ENCODE assay signal across 20 cellular contexts in genomic region chr11:107593941-107594340, GRCh38. TPM values are rescaled to one million over a fixed set of nuclear protein-coding genes. Genes with fewer than 3 reads are reported as not detected.
A peak's percentile ranks its signal among the peaks of the same experiment; 100 is the strongest.
DNase-seq lines count a peak whose midpoint lies in the region; ATAC-seq, FAIRE-seq and TF ChIP-seq lines count a peak whose summit lies in the region.
"Had no signal": no experiment of that assay in that cellular context is flagged by ENCODE, and none has a peak within 500 bp of the region (broad histone marks: within the 10 kb centered on the region; RNA-seq: fewer than 3 reads in every experiment).

No MANE protein-coding gene starts in this region.

- no peak overlapping the region for H2AFZ ChIP-seq in astrocyte (ENCODE audit: low read depth, low read length)
- H2AFZ ChIP-seq: PC-9 had no signal

- H3K4me1 Mint-ChIP-seq in astrocyte (ENCODE audit: low read depth, unreplicated experiment): no peaks in the 10 kb centered on the region

- peaks cover 58% of the 10 kb centered on the region for H3K27me3 ChIP-seq in astrocyte (ENCODE audit: insufficient read depth, low read length)
- peaks cover 3% of the 10 kb centered on the region for H3K27me3 ChIP-seq in vagina

- H3K4me2 ChIP-seq in astrocyte (ENCODE audit: low read length): no peak overlapping the region
- H3K4me2 ChIP-seq: PC-9 had no signal

- H3K36me3 ChIP-seq in astrocyte (ENCODE audit: insufficient read depth, low read length): no peaks in the 10 kb centered on the region
- no peaks in the 10 kb centered on the region for H3K36me3 ChIP-seq in vagina
- H3K36me3 ChIP-seq: SJSA1 had no signal

- TF ChIP-seq POLR2A in vagina (IDR thresholded peaks at IDR 0.05): no peak

- no peaks in the 10 kb centered on the region for H3K79me2 ChIP-seq in astrocyte (ENCODE audit: insufficient read depth, low read length)

- no peaks in the 10 kb centered on the region for H4K20me1 ChIP-seq in astrocyte (ENCODE audit: insufficient read depth, low read length)

- no peak overlapping the region for H3K4me3 Mint-ChIP-seq in astrocyte (ENCODE audit: unreplicated experiment)

- H3K27me3 Mint-ChIP-seq in astrocyte (ENCODE audit: low read depth, unreplicated experiment): peaks cover 60% of the 10 kb centered on the region

- H3K4me3 ChIP-seq in astrocyte (ENCODE audit: insufficient read depth, low read depth, low read length): no peak overlapping the region
- H3K4me3 ChIP-seq in vagina: no peak overlapping the region
- H3K4me3 ChIP-seq: PC-9, SJSA1 had no signal

- H3K27ac Mint-ChIP-seq in astrocyte (ENCODE audit: unreplicated experiment): peak overlapping the region; percentile 6
- H3K27ac Mint-ChIP-seq: CD14-positive monocyte had no signal

- ATAC-seq in HG03460 (IDR thresholded peaks at IDR 0.05; ENCODE audit: unreplicated experiment): no peak
- ATAC-seq: HCT116 had no signal

- DNase-seq in ELF-1 (ENCODE audit: low read depth, low spot score) (peak; percentile 28), HEK293T (ENCODE audit: extremely low spot score) (peak; percentile 12), astrocyte (ENCODE audit: low read depth) (no peak), left kidney (ENCODE audit: low read depth, low spot score) (peak; percentile 46), vagina (ENCODE audit: extremely low spot score in 2 of 2) (no peak), HuH-7.5 (ENCODE audit: low spot score) (no peak)
- no peak for DNase-seq in stimulated activated naive CD4-positive, alpha-beta T cell treated with Interleukin-2 at 50 U/mL for 16 hours (lab: John Stamatoyannopoulos, UW)
- DNase-seq: DMS53, IMR-90, Kasumi-1, MM.1S, NCI-H1092 treated with DMSO at 0.1 percent for 48 hours, NCI-H1694, NCI-H446 treated with DMSO at 0.1 percent for 48 hours, PC-9 had no signal

- CTCF ChIA-PET in HEK293T (lab: Yijun Ruan, JAX): interaction anchor here (0.5 to 1.5 kb wide), 2 partner anchors 15 to 152 kb away, joined by 3 to 6 read pairs; no protein-coding TSS in a partner anchor

- POLR2A ChIA-PET in HEK293T (lab: Yijun Ruan, JAX): interaction anchor here (0.6 kb wide), 1 partner anchor 9 kb away, joined by 3 read pairs; no protein-coding TSS in a partner anchor

- H3K36me3 Mint-ChIP-seq in astrocyte (ENCODE audit: low read depth, unreplicated experiment): no peaks in the 10 kb centered on the region

- no peak overlapping the region for H3K9ac ChIP-seq in astrocyte (ENCODE audit: low read length)

- TF ChIP-seq CTCF in astrocyte (IDR thresholded peaks at IDR 0.05; ENCODE audit: insufficient read depth, low read depth, low read length) (no peak), vagina (IDR thresholded peaks at IDR 0.05) (no peak)

- no peaks in the 10 kb centered on the region for H3K9me3 Mint-ChIP-seq in astrocyte (ENCODE audit: unreplicated experiment)

- no peaks in the 10 kb centered on the region for H3K9me3 ChIP-seq in astrocyte (ENCODE audit: insufficient read depth, low read depth, low read length)
- H3K9me3 ChIP-seq in vagina: no peaks in the 10 kb centered on the region
- H3K9me3 ChIP-seq: SJSA1 had no signal

- peaks cover 13% of the 10 kb centered on the region for H3K4me1 ChIP-seq in astrocyte (ENCODE audit: insufficient read depth, low read length)
- peaks cover 18% of the 10 kb centered on the region for H3K4me1 ChIP-seq in vagina
- H3K4me1 ChIP-seq: SJSA1 had no signal

- no peak for FAIRE-seq in astrocyte (lab: Jason Lieb, UNC)

- H3K27ac ChIP-seq in astrocyte (ENCODE audit: low read depth, low read length) (no peak overlapping the region), vagina (no peak overlapping the region)
- H3K27ac ChIP-seq: PC-9, SJSA1 had no signal

- intact Hi-C loops in vagina (cut with DNase I): loop anchor here (10.0 kb wide), 1 partner anchor 91 kb away; no protein-coding TSS in a partner anchor

TF ChIP-seq in HEK293T, 16 proteins besides CTCF, POLR2A, EP300 and RAD21:
- no peak for TF ChIP-seq TARDBP (IDR thresholded peaks at IDR 0.05)
- no peak for TF ChIP-seq ZNF384 (IDR thresholded peaks at IDR 0.05)
- no peak for TF ChIP-seq LEF1 (IDR thresholded peaks at IDR 0.05; ENCODE audit: borderline replicate concordance)
- no peak for TF ChIP-seq ARNT (IDR thresholded peaks at IDR 0.05)
- TF ChIP-seq BHLHE40 (IDR thresholded peaks at IDR 0.05; ENCODE audit: borderline replicate concordance): no peak
- no peak for TF ChIP-seq CTBP1 (IDR thresholded peaks at IDR 0.05; ENCODE audit: borderline replicate concordance)
- TF ChIP-seq NFRKB (IDR thresholded peaks at IDR 0.05): no peak
- no peak for TF ChIP-seq FOXK2 (IDR thresholded peaks at IDR 0.05)
- no peak for TF ChIP-seq SUZ12 (IDR thresholded peaks at IDR 0.05)
- TF ChIP-seq FOXA1 (IDR thresholded peaks at IDR 0.05): no peak
- no peak for TF ChIP-seq SP1 (IDR thresholded peaks at IDR 0.05)
- TF ChIP-seq PKNOX1 (IDR thresholded peaks at IDR 0.05): no peak
- no peak for TF ChIP-seq ELF4 (IDR thresholded peaks at IDR 0.05)
- TF ChIP-seq FOXM1 (IDR thresholded peaks at IDR 0.05; ENCODE audit: borderline replicate concordance): no peak
- TF ChIP-seq L3MBTL2 (conservative IDR thresholded peaks at IDR 0.05): no peak
- TF ChIP-seq HDGF (IDR thresholded peaks at IDR 0.05; ENCODE audit: borderline replicate concordance): no peak

RNA-seq across cellular contexts. Expression of gene ELMOD1, which starts 3.0 kb away (rescaled TPM):
- total RNA-seq in astrocyte (0.34 and 0.52 TPM in 2 replicates), vagina (not detected)
- total RNA-seq: A673, PC-9 had no signal

RNA-seq across cellular contexts. Expression of gene ALKBH8, which starts 28.4 kb away (rescaled TPM):
- total RNA-seq in astrocyte: 12.7 and 13.0 TPM in 2 replicates
- 3.4 TPM for total RNA-seq in vagina

Comparison
In these comparisons a context has a peak if more than half of its experiments do, and no peak if none do; other contexts are left out.
1. DNase-seq: peak in ELF-1 (single experiment), HEK293T (single experiment) and left kidney (single experiment); none in astrocyte (single experiment), stimulated activated naive CD4-positive, alpha-beta T cell treated with Interleukin-2 at 50 U/mL for 16 hours (single experiment), vagina (0 of 2) and HuH-7.5 (single experiment).